In genomic region chr10:95693668-95694534, GRCh38 we compare ENCODE assay signal across 8 cellular contexts. TPM values are rescaled to one million over a fixed set of nuclear protein-coding genes. Genes with fewer than 3 reads are reported as not detected.
DNase-seq lines count a peak whose midpoint lies in the region; ATAC-seq and TF ChIP-seq lines count a peak whose summit lies in the region.

Gene TCTN3, minus strand, starts transcription at chr10:95693927. Its CDS starts 28 bp downstream, at chr10:95693899.

- H3K4me3 Mint-ChIP-seq in activated B cell treated with CpG ODN at 0.5 μM for 24 hours: peak within 1 kb of the TSS; percentile 98

- DNase-seq in AG08396 (ENCODE audit: low spot score) (peak; percentile 98), NCI-H226 (peak; percentile 99), activated B cell treated with CpG ODN at 0.5 μM for 24 hours (peak; percentile 87), inferior parietal cortex (ENCODE audit: extremely low spot score) (peak; percentile 99)
- peak; percentile 98 for DNase-seq in central memory CD4-positive, alpha-beta T cell
- peak; percentile 86 to 93 for DNase-seq in stimulated activated CD4-positive, alpha-beta T cell treated with anti-CD3 and anti-CD28 coated beads, Interleukin-12 subunit alpha, Interleukin-12 subunit beta, amount 100 ng/mL, for 24 hours (ENCODE audit: low read depth in 2 of 2)

- intact Hi-C loops in activated B cell treated with CpG ODN at 0.5 μM for 24 hours (cut with micrococcal nuclease): loop anchor here (1.0 to 10.0 kb wide), 9 partner anchors 34 to 441 kb away; partner anchors contain the start of genes ALDH18A1, CCNJ and ZNF518A

- peak; percentile 98 for ATAC-seq in GM18907 (IDR thresholded peaks at IDR 0.05; ENCODE audit: unreplicated experiment)
- ATAC-seq in HG03175 (IDR thresholded peaks at IDR 0.05; ENCODE audit: unreplicated experiment): peak; percentile 98
- peak; percentile 94 for ATAC-seq in activated B cell treated with CpG ODN at 0.5 μM for 24 hours (ENCODE audit: low read depth)

- peak within 1 kb of the TSS; percentile 94 for H3K27ac Mint-ChIP-seq in activated B cell treated with CpG ODN at 0.5 μM for 24 hours

- CTCF ChIA-PET in activated B cell treated with CpG ODN at 0.5 μM for 24 hours (lab: Charles Lee): interaction anchor here (0.6 to 10.0 kb wide), 49 partner anchors 9 to 646 kb away, joined by 3 to 427 read pairs (median 5); partner anchors contain the start of genes CC2D2B and ENTPD1

- H3K36me3 Mint-ChIP-seq in activated B cell treated with CpG ODN at 0.5 μM for 24 hours (ENCODE audit: low read depth): peaks cover 51% of the 10 kb centered on the region

- POLR2A ChIA-PET in activated B cell treated with CpG ODN at 0.5 μM for 24 hours (lab: Charles Lee): interaction anchor here (0.5 to 7.6 kb wide), 31 partner anchors 33 to 536 kb away, joined by 3 to 237 read pairs (median 5); partner anchors contain the start of genes ALDH18A1, CC2D2B, ENTPD1 and ZNF518A

- H3K4me1 Mint-ChIP-seq in activated B cell treated with CpG ODN at 0.5 μM for 24 hours: peaks cover 77% of the 10 kb centered on the region

- TF ChIP-seq CTCF in activated B cell treated with CpG ODN at 0.5 μM for 24 hours (IDR thresholded peaks at IDR 0.05): peak; percentile 70

- H3K9me3 Mint-ChIP-seq in activated B cell treated with CpG ODN at 0.5 μM for 24 hours: no peaks in the 10 kb centered on the region

- H3K27me3 Mint-ChIP-seq in activated B cell treated with CpG ODN at 0.5 μM for 24 hours: no peaks in the 10 kb centered on the region

RNA-seq across cellular contexts. Expression of gene TCTN3, which starts in this region (rescaled TPM):
- total RNA-seq in activated B cell treated with CpG ODN at 0.5 μM for 24 hours: 44.5 and 47.5 TPM in 2 replicates

Comparison
In these comparisons a context has a peak if more than half of its experiments do, and no peak if none do; other contexts are left out.
1. Peak in every context shown above with its lines: DNase-seq and ATAC-seq.